ENCODE assay signal across 1 cellular context in the genomic region with DNA sequence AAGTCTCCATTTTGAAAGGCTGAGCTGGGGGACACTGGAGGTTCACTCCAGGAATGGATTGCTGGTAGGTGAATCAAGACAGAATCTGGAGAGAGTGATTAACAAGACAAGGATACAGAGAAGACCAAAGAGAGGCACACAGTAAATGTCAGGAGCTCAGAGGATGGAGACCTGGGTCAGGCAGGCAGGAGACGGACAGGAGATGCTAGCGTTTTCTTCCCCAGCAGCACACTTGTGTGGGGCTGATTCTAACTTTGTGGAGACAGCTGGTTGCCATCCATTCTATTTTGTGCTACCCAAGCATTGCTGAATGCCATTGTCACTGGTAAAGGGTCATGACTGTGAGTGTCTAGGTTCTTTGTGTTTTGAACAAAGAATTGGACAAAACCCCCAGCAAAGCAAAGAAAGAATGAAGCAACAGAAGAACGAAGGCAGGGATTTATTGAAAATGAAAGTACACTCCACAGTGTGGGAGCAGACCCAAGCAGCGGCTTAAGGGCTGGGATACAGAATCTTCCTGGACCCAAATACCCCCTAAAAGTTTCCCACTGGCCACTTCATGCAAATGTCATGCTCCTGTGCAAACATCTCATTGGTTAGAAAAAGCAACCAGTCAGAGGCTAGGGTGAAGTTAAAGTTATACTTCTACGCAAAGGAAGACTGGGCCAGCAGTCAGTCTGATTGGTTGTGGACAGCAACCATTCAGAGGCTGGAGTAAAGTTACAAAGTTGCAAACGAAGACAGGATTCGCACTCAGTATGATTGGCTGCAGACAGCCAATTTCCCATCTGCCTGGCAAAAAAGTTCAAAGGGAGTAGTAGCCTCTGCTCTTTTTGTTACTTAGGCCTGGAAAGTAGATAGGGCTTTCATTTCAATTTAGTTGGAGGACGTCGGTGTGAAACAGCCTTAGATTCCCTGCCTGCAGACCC.
TF ChIP-seq lines count a peak whose summit lies in the region.

No MANE protein-coding gene starts in this region.

TF ChIP-seq in endothelial cell of umbilical vein, 7 proteins besides CTCF, POLR2A, EP300 and RAD21:
- no peak for TF ChIP-seq FOS (IDR thresholded peaks at IDR 0.05; ENCODE audit: borderline replicate concordance, insufficient read depth, low read length)
- TF ChIP-seq, protein P1, sequence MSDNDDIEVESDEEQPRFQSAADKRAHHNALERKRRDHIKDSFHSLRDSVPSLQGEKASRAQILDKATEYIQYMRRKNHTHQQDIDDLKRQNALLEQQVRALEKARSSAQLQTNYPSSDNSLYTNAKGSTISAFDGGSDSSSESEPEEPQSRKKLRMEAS (IDR thresholded peaks at IDR 0.05; ENCODE audit: insufficient read depth, insufficient read length), result no peak
- no peak for TF ChIP-seq JUN (IDR thresholded peaks at IDR 0.05; ENCODE audit: borderline replicate concordance, insufficient read depth, insufficient read length, low read depth)
